ENCODE assay signal across 24 cellular contexts in the genomic region with DNA sequence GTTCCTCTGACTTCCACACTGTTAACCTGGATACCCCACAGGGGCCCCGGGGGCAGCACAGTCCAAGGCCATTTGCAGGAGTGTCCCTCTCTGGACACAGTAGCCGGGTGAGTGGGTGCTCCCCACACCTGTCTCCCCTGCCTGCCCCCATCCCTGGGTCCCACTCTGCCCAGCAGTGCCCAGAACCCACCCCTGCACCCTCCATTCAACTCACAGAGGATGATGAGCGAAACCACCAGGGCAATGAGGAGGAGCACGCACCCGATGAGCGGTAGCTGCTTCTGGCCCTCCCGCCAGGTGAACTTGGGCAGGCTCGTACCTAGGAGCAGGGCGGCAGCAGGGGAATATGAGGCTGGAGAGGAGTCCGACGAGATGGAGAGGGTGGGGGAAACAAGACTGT. TPM values are rescaled to one million over a fixed set of nuclear protein-coding genes. Genes with fewer than 3 reads are reported as not detected.
"Had no signal": no experiment of that assay in that cellular context is flagged by ENCODE, and none has a peak within 500 bp of the region (broad histone marks: within the 10 kb centered on the region; RNA-seq: fewer than 3 reads in every experiment).

No MANE protein-coding gene starts in this region.

- H3K27ac ChIP-seq: heart right ventricle, prostate gland, transverse colon had no signal

- H3K27ac Mint-ChIP-seq: activated T-helper 17 cell treated with anti-CD3 and anti-CD28 coated beads, Interleukin-2, amount 50 U/mL, for 72 hours; mesothelial cell of epicardium; naive thymus-derived CD8-positive, alpha-beta T cell; stimulated activated naive CD8-positive, alpha-beta T cell treated with anti-CD3 and anti-CD28 coated beads, Interleukin-15, Interleukin-2, amounts not matched to agents 100 ng/mL and 50 ng/mL, for 24 hours; T-helper 1 cell treated with Interleukin-12 subunit alpha and Interleukin-12 subunit beta and Interleukin-4 antibody, amounts not matched to agents 30 μg/mL and 1 μg/mL, for 36 hours had no signal

- H3K36me3 ChIP-seq: heart right ventricle, prostate gland, transverse colon had no signal

- H3K4me3 ChIP-seq: heart right ventricle, prostate gland, transverse colon had no signal

- H3K27me3 Mint-ChIP-seq: activated T-helper 17 cell treated with anti-CD3 and anti-CD28 coated beads, Interleukin-2, amount 50 U/mL, for 72 hours; stimulated activated naive CD8-positive, alpha-beta T cell treated with anti-CD3 and anti-CD28 coated beads, Interleukin-15, Interleukin-2, amounts not matched to agents 100 ng/mL and 50 ng/mL, for 24 hours had no signal

- ATAC-seq: activated T-helper 17 cell treated with anti-CD3 and anti-CD28 coated beads, Interleukin-2, amount 50 U/mL, for 72 hours; heart right ventricle; naive thymus-derived CD8-positive, alpha-beta T cell had no signal

- H3K4me3 Mint-ChIP-seq: activated T-helper 17 cell treated with anti-CD3 and anti-CD28 coated beads, Interleukin-2, amount 50 U/mL, for 72 hours; dendritic cell treated with granulocyte-macrophage colony-stimulating factor and Interleukin-4, amounts not matched to agents 40 ng/mL and 50 ng/mL, for 4 days; mesothelial cell of epicardium; naive thymus-derived CD8-positive, alpha-beta T cell; stimulated activated naive CD8-positive, alpha-beta T cell treated with anti-CD3 and anti-CD28 coated beads, Interleukin-15, Interleukin-2, amounts not matched to agents 100 ng/mL and 50 ng/mL, for 24 hours; T-helper 1 cell treated with Interleukin-12 subunit alpha and Interleukin-12 subunit beta and Interleukin-4 antibody, amounts not matched to agents 30 μg/mL and 1 μg/mL, for 36 hours had no signal

- H3K36me3 Mint-ChIP-seq: mesothelial cell of epicardium had no signal

- H3K27me3 ChIP-seq: transverse colon had no signal

- H3K9me3 ChIP-seq: heart right ventricle, prostate gland, transverse colon had no signal

- H3K4me1 ChIP-seq: heart right ventricle, prostate gland, transverse colon had no signal

- H3K9me3 Mint-ChIP-seq: activated T-helper 17 cell treated with anti-CD3 and anti-CD28 coated beads, Interleukin-2, amount 50 U/mL, for 72 hours; dendritic cell treated with granulocyte-macrophage colony-stimulating factor and Interleukin-4, amounts not matched to agents 40 ng/mL and 50 ng/mL, for 4 days; mesothelial cell of epicardium; naive thymus-derived CD8-positive, alpha-beta T cell; stimulated activated naive CD8-positive, alpha-beta T cell treated with anti-CD3 and anti-CD28 coated beads, Interleukin-15, Interleukin-2, amounts not matched to agents 100 ng/mL and 50 ng/mL, for 24 hours; T-helper 1 cell treated with Interleukin-12 subunit alpha and Interleukin-12 subunit beta and Interleukin-4 antibody, amounts not matched to agents 30 μg/mL and 1 μg/mL, for 36 hours had no signal

- DNase-seq: activated CD4-positive, alpha-beta T cell treated with anti-CD3 and anti-CD28 coated beads for 4 hours; activated CD4-positive, alpha-beta T cell treated with anti-CD3 and anti-CD28 coated beads, Interleukin-2, amount 50 U/mL, for 48 hours; activated CD4-positive, CD25-positive, alpha-beta regulatory T cell; activated naive CD4-positive, alpha-beta T cell treated with Interleukin-2 at 50 U/mL for 16 hours; amygdala; effector CD4-positive, alpha-beta T cell; erythroblast; foreskin fibroblast; heart right ventricle; naive thymus-derived CD8-positive, alpha-beta T cell; stimulated activated CD4-positive, alpha-beta T cell treated with anti-CD3 and anti-CD28 coated beads, Interleukin-12 subunit alpha, Interleukin-12 subunit beta, amount 100 ng/mL, for 4 hours; stimulated activated CD4-positive, alpha-beta T cell treated with anti-CD3 and anti-CD28 coated beads, Interleukin-4, amount 100 ng/mL, for 4 hours; T1000; transverse colon had no signal

RNA-seq across cellular contexts. Expression of a gene that starts 12.2 kb away (rescaled TPM):
- total RNA-seq: fibroblast of lung, lung microvascular endothelial cell, osteocyte had no signal
- polyA plus RNA-seq: fibroblast of lung had no signal

RNA-seq across cellular contexts. Expression of a gene that starts 40.5 kb away (rescaled TPM):
- total RNA-seq: naive thymus-derived CD8-positive, alpha-beta T cell had no signal
- polyA plus RNA-seq: keratinocyte; naive thymus-derived CD8-positive, alpha-beta T cell had no signal
